Comparison of ENCODE assay signal across 13 cellular contexts in genomic region chr12:58916153-58916709, GRCh38. TPM values are rescaled to one million over a fixed set of nuclear protein-coding genes. Genes with fewer than 3 reads are reported as not detected.
DNase-seq lines count a peak whose midpoint lies in the region; TF ChIP-seq lines count a peak whose summit lies in the region.
"Had no signal": no experiment of that assay in that cellular context is flagged by ENCODE, and none has a peak within 500 bp of the region (broad histone marks: within the 10 kb centered on the region; RNA-seq: fewer than 3 reads in every experiment).

No MANE protein-coding gene starts in this region.

- H3K4me3 ChIP-seq in A673 (ENCODE audit: low read depth, low read length, poor library complexity, severe bottlenecking) (peak overlapping the region; percentile 67), SJSA1 (peak overlapping the region; percentile 80; the same call in 1 of the 2 replicates), fibroblast of lung (replicated peaks in 1 of 4; ENCODE audit: control extremely low read depth in 1 of 4, insufficient read depth in 1 of 4, low read depth in 3 of 4, low read length in 4 of 4) (peak overlapping the region in 3 of 4 experiments; percentile 75 to 99 (median 95)), ovary (peak overlapping the region; percentile 85), dorsolateral prefrontal cortex (peak overlapping the region in 16 of 59 donors; percentile 1 to 92 (median 17))
- H3K4me3 ChIP-seq: BLaER1, mucosa of descending colon had no signal

- H3K36me3 Mint-ChIP-seq in activated CD4-positive, alpha-beta T cell treated with anti-CD3 and anti-CD28 coated beads, Interleukin-2, amount 10 ng/mL, durations not matched to agents 7 days and 5 days (ENCODE audit: low read depth) = no peaks in the 10 kb centered on the region
- H3K36me3 Mint-ChIP-seq: activated naive CD8-positive, alpha-beta T cell treated with anti-CD3 and anti-CD28 coated beads, Interleukin-2, amount 10 ng/mL, durations not matched to agents 7 days and 5 days had no signal

- H3K27me3 ChIP-seq in A673 (replicated peaks; ENCODE audit: insufficient read depth, low read depth, low read length, poor library complexity) (no peaks in the 10 kb centered on the region), SJSA1 (replicated peaks) (no peaks in the 10 kb centered on the region), fibroblast of lung (ENCODE audit: control insufficient read depth, insufficient read depth, low read length) (no peaks in the 10 kb centered on the region), ovary (no peaks in the 10 kb centered on the region), dorsolateral prefrontal cortex (no peaks in the 10 kb centered on the region)
- H3K27me3 ChIP-seq: BLaER1 had no signal

- peaks cover 45% of the 10 kb centered on the region for H3K4me1 ChIP-seq in A673 (ENCODE audit: insufficient read depth, low read length, poor library complexity, severe bottlenecking)
- H3K4me1 ChIP-seq in SJSA1 (replicated peaks) = peaks cover 53% of the 10 kb centered on the region
- H3K4me1 ChIP-seq in fibroblast of lung (ENCODE audit: control insufficient read depth, extremely low read depth, insufficient read depth, low read length) = no peaks in the 10 kb centered on the region
- no peaks in the 10 kb centered on the region for H3K4me1 ChIP-seq in ovary (ENCODE audit: insufficient read depth)
- H3K4me1 ChIP-seq: BLaER1 had no signal

- peaks cover 70% of the 10 kb centered on the region for H3K79me2 ChIP-seq in fibroblast of lung (ENCODE audit: control insufficient read depth, insufficient read depth, low read length)

- H3K4me1 Mint-ChIP-seq in activated CD4-positive, alpha-beta T cell treated with anti-CD3 and anti-CD28 coated beads, Interleukin-2, amount 10 ng/mL, durations not matched to agents 7 days and 5 days = peaks cover 5% of the 10 kb centered on the region

- H3K9ac ChIP-seq in fibroblast of lung (ENCODE audit: insufficient read depth, low read length) = no peak overlapping the region
- H3K9ac ChIP-seq: BLaER1 had no signal

- peaks cover 5% of the 10 kb centered on the region for H3K36me3 ChIP-seq in A673 (ENCODE audit: insufficient read depth, low read length, poor library complexity, severe bottlenecking)
- H3K36me3 ChIP-seq in SJSA1 = peaks cover 22% of the 10 kb centered on the region
- H3K36me3 ChIP-seq in fibroblast of lung (ENCODE audit: control insufficient read depth, insufficient read depth, low read length) = peaks cover 2% of the 10 kb centered on the region
- H3K36me3 ChIP-seq in ovary = no peaks in the 10 kb centered on the region
- H3K36me3 ChIP-seq: BLaER1 had no signal

- TF ChIP-seq CTCF in A673 (conservative IDR thresholded peaks at IDR 0.05; ENCODE audit: low read depth, low read length) (no peak), fibroblast of lung (conservative IDR thresholded peaks at IDR 0.05 in 1 of 2, IDR thresholded peaks at IDR 0.05 in 1 of 2; ENCODE audit: low read depth in 1 of 2, low read length in 2 of 2) (no peak), ovary (IDR thresholded peaks at IDR 0.05) (no peak), dorsolateral prefrontal cortex (IDR thresholded peaks at IDR 0.05 in 54 of 56, conservative IDR thresholded peaks at IDR 0.05 in 2 of 56; ENCODE audit: low read depth in 1 of 56, partially characterized antibody in 56 of 56) (no peak)

- 17 to 19% (median 19%) methylated on average over 2 of the region's 2 CpGs for WGBS in ovary, 3 donors

- H3K9me3 ChIP-seq in A673 (ENCODE audit: low read depth, low read length, poor library complexity, severe bottlenecking) (no peaks in the 10 kb centered on the region), SJSA1 (replicated peaks) (no peaks in the 10 kb centered on the region), fibroblast of lung (ENCODE audit: control insufficient read depth, insufficient read depth, low read depth, low read length) (no peaks in the 10 kb centered on the region), ovary (no peaks in the 10 kb centered on the region)
- H3K9me3 ChIP-seq: mucosa of descending colon had no signal

- intact Hi-C loops in A673 (cut with micrococcal nuclease; ENCODE audit: unreplicated experiment) (loop anchor here (5.0 kb wide), 1 partner anchor 374 kb away; no protein-coding TSS in a partner anchor), ovary (cut with DNase I) (no loop called here), dorsolateral prefrontal cortex (cut with DNase I) (no loop called here)

- no peak overlapping the region for H3K27ac Mint-ChIP-seq in activated CD4-positive, alpha-beta T cell treated with anti-CD3 and anti-CD28 coated beads, Interleukin-2, amount 10 ng/mL, durations not matched to agents 7 days and 5 days
- H3K27ac Mint-ChIP-seq: activated naive CD8-positive, alpha-beta T cell treated with anti-CD3 and anti-CD28 coated beads, Interleukin-2, amount 10 ng/mL, durations not matched to agents 7 days and 5 days had no signal

- no peaks in the 10 kb centered on the region for H3K9me3 Mint-ChIP-seq in activated CD4-positive, alpha-beta T cell treated with anti-CD3 and anti-CD28 coated beads, Interleukin-2, amount 10 ng/mL, durations not matched to agents 7 days and 5 days

- peak overlapping the region; percentile 67 for H3K4me2 ChIP-seq in fibroblast of lung (ENCODE audit: extremely low read depth, insufficient read depth, low read length)
- H3K4me2 ChIP-seq: BLaER1 had no signal

- no TSS peak for BruUV-seq in A673 (replicated peaks; lab: Mats Ljungman, UMichigan)

- TF ChIP-seq POLR2A in ovary (IDR thresholded peaks at IDR 0.05) = no peak

- H2AFZ ChIP-seq in fibroblast of lung (ENCODE audit: low read length) = no peak overlapping the region

- DNase-seq in A673 (ENCODE audit: low spot score) (no peak), SJSA1 (ENCODE audit: low read depth in 1 of 2, low spot score in 2 of 2) (no peak), fibroblast of lung (ENCODE audit: low read depth in 2 of 2) (no peak), ovary (no peak), dorsolateral prefrontal cortex (no peak), DMS53 (lab: John Stamatoyannopoulos, UW) (no peak), HuH-7 (ENCODE audit: low spot score) (no peak)
- DNase-seq in activated CD4-positive, alpha-beta T cell treated with anti-CD3 and anti-CD28 coated beads, Interleukin-2, amount 10 ng/mL, durations not matched to agents 7 days and 5 days = no peak
- DNase-seq: activated CD4-positive, alpha-beta T cell treated with anti-CD3 and anti-CD28 coated beads, Interleukin-2, amount 50 U/mL, for 4 hours; activated naive CD8-positive, alpha-beta T cell treated with anti-CD3 and anti-CD28 coated beads, Interleukin-2, amount 10 ng/mL, durations not matched to agents 7 days and 5 days; stimulated activated CD4-positive, alpha-beta T cell treated with anti-CD3 and anti-CD28 coated beads, Interleukin-4, amount 100 ng/mL, for 1 hour had no signal

- CTCF ChIA-PET in A673 (lab: Charles Lee) = interaction anchor here (0.9 kb wide), 1 partner anchor 376 kb away, joined by 3 read pairs; no protein-coding TSS in a partner anchor
- CTCF ChIA-PET in activated CD4-positive, alpha-beta T cell treated with anti-CD3 and anti-CD28 coated beads, Interleukin-2, amount 10 ng/mL, durations not matched to agents 7 days and 5 days (lab: Charles Lee) = no interaction called here

- H3K27ac ChIP-seq in A673 (ENCODE audit: low read depth, low read length, poor library complexity, severe bottlenecking) = peak overlapping the region; percentile 72
- H3K27ac ChIP-seq in SJSA1 = peak overlapping the region; percentile 64
- H3K27ac ChIP-seq in fibroblast of lung (ENCODE audit: insufficient read depth, low read length) = no peak overlapping the region
- H3K27ac ChIP-seq in ovary = peak overlapping the region in 1 of 2 donors; percentile 10
- peak overlapping the region in 15 of 59 donors; percentile 6 to 64 (median 28) for H3K27ac ChIP-seq in dorsolateral prefrontal cortex
- H3K27ac ChIP-seq: BLaER1 had no signal

- H4K20me1 ChIP-seq in fibroblast of lung (ENCODE audit: control insufficient read depth, extremely low read depth, insufficient read depth, low read length) = no peaks in the 10 kb centered on the region
- H4K20me1 ChIP-seq: BLaER1 had no signal

- POLR2A ChIA-PET in A673 (lab: Charles Lee; ENCODE audit: low non-redundant PET) = interaction anchor here (0.7 kb wide), 1 partner anchor 69 kb away, joined by 4 read pairs; no protein-coding TSS in a partner anchor
- POLR2A ChIA-PET in activated CD4-positive, alpha-beta T cell treated with anti-CD3 and anti-CD28 coated beads, Interleukin-2, amount 10 ng/mL, durations not matched to agents 7 days and 5 days (lab: Charles Lee) = no interaction called here

- no peak for TF ChIP-seq EP300 in ovary (IDR thresholded peaks at IDR 0.05)

- peaks cover 27% of the 10 kb centered on the region for H3K27me3 Mint-ChIP-seq in activated CD4-positive, alpha-beta T cell treated with anti-CD3 and anti-CD28 coated beads, Interleukin-2, amount 10 ng/mL, durations not matched to agents 7 days and 5 days

- no peak overlapping the region for H3K4me3 Mint-ChIP-seq in activated CD4-positive, alpha-beta T cell treated with anti-CD3 and anti-CD28 coated beads, Interleukin-2, amount 10 ng/mL, durations not matched to agents 7 days and 5 days
- H3K4me3 Mint-ChIP-seq: activated naive CD8-positive, alpha-beta T cell treated with anti-CD3 and anti-CD28 coated beads, Interleukin-2, amount 10 ng/mL, durations not matched to agents 7 days and 5 days had no signal

RNA-seq across cellular contexts. Expression of gene LRIG3, which starts 4.1 kb away (rescaled TPM):
- total RNA-seq in A673 (2021) (13.4 and 13.6 TPM in 2 replicates), fibroblast of lung (65.7 and 118 TPM in 2 replicates), ovary (10 to 100 TPM; 25.2 to 59.4 (median 30.6) TPM), dorsolateral prefrontal cortex (10 to 100 TPM in 58 of 120 experiments, 1 to 10 TPM in 62; 3.5 to 26.0 (median 9.9) TPM)
- 30.6 and 51.8 TPM in 2 replicates for total RNA-seq in SJSA1 (2014; rRNA removed; shearing (Covaris generic))
- polyA plus RNA-seq in fibroblast of lung (26.2 and 37.1 TPM in 2 replicates), ovary (10 to 100 TPM; 23.4 to 26.3 TPM)
- polyA plus RNA-seq in fibroblast of lung (2012) = 14.0 and 18.7 TPM in 2 replicates
- 25.5 and 36.1 TPM in 2 replicates for polyA minus RNA-seq in fibroblast of lung (ENCODE audit: low replicate concordance)
- not detected for total RNA-seq in activated CD4-positive, alpha-beta T cell treated with anti-CD3 and anti-CD28 coated beads, Interleukin-2, amount 10 ng/mL, durations not matched to agents 7 days and 5 days
- total RNA-seq: activated naive CD8-positive, alpha-beta T cell treated with anti-CD3 and anti-CD28 coated beads, Interleukin-2, amount 10 ng/mL, durations not matched to agents 7 days and 5 days had no signal

Comparison
In these comparisons a context has a peak if more than half of its experiments do, and no peak if none do; other contexts are left out.
1. RNA of gene LRIG3, which starts 4.1 kb away (total RNA-seq): 65.7 to 118 TPM in fibroblast of lung, 30.6 to 51.8 TPM in SJSA1, 25.2 to 59.4 TPM in ovary, 13.4 to 13.6 TPM in A673 and 3.5 to 26.0 TPM in dorsolateral prefrontal cortex; not detected in activated CD4-positive, alpha-beta T cell treated with anti-CD3 and anti-CD28 coated beads, Interleukin-2, amount 10 ng/mL, durations not matched to agents 7 days and 5 days; every median in the first group is over 4 times any median in the second.